ENCODE assay signal across 24 cellular contexts in the genomic region with DNA sequence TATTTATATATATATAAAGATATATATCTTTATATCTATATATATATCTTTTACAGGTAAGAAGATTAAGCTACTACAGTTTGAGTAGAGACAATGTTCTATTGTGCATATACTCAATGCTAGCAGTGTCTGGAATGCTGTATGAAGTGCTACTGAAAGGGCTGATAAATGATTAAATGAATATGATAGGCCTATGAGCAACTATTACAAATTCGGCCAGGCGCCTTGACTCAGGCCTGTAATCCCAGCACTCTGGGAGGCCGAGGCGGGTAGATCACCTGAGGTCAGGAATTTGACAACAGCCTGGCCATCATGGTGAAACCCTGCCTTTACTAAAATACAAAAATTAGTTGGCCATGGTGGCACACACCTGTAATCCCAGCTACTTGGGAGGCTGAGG.
"Had no signal": no experiment of that assay in that cellular context is flagged by ENCODE, and none has a peak within 500 bp of the region (broad histone marks: within the 10 kb centered on the region; RNA-seq: fewer than 3 reads in every experiment).

No MANE protein-coding gene starts in this region.

- H3K9me3 ChIP-seq: colonic mucosa, esophagus muscularis mucosa, esophagus squamous epithelium, gastrocnemius medialis, gastroesophageal sphincter, heart left ventricle, heart right ventricle had no signal

- H3K4me3 ChIP-seq: colonic mucosa, coronary artery, dorsolateral prefrontal cortex, esophagus muscularis mucosa, esophagus squamous epithelium, gastrocnemius medialis, gastroesophageal sphincter, heart left ventricle, heart right ventricle had no signal

- H3K4me1 ChIP-seq: colonic mucosa, esophagus squamous epithelium, foreskin keratinocyte had no signal

- H3K27ac ChIP-seq: colonic mucosa, coronary artery, dorsolateral prefrontal cortex, epithelial cell of prostate, esophagus muscularis mucosa, esophagus squamous epithelium, foreskin keratinocyte, gastrocnemius medialis, gastroesophageal sphincter, heart left ventricle, heart right ventricle had no signal

- H3K27me3 ChIP-seq: colonic mucosa, dorsolateral prefrontal cortex, esophagus muscularis mucosa, esophagus squamous epithelium, foreskin keratinocyte, gastrocnemius medialis, gastroesophageal sphincter, heart left ventricle, heart right ventricle had no signal

- H3K36me3 ChIP-seq: colonic mucosa, esophagus muscularis mucosa, esophagus squamous epithelium, gastrocnemius medialis, gastroesophageal sphincter, heart left ventricle, heart right ventricle had no signal

- DNase-seq: colonic mucosa; cortex of kidney; dermis blood vessel endothelial cell; dorsolateral prefrontal cortex; effector CD4-positive, alpha-beta T cell; effector CD8-positive, alpha-beta T cell; effector memory CD4-positive, alpha-beta T cell; effector memory CD8-positive, alpha-beta T cell; endodermal cell; erythroblast; esophagus squamous epithelium; foreskin fibroblast; foreskin keratinocyte; foreskin melanocyte; gastrocnemius medialis; glutamatergic neuron; head of caudate nucleus; heart left ventricle; heart right ventricle had no signal

- ATAC-seq: effector memory CD8-positive, alpha-beta T cell; esophagus mucosa; foreskin keratinocyte; gastrocnemius medialis; gastroesophageal sphincter; heart left ventricle; heart right ventricle had no signal
